In genomic region chr6:36852481-36853147, GRCh38 we compare ENCODE assay signal across 11 cellular contexts. TPM values are rescaled to one million over a fixed set of nuclear protein-coding genes. Genes with fewer than 3 reads are reported as not detected.
A peak's percentile ranks its signal among the peaks of the same experiment; 100 is the strongest.
DNase-seq lines count a peak whose midpoint lies in the region; ATAC-seq, FAIRE-seq and TF ChIP-seq lines count a peak whose summit lies in the region.
"Had no signal": no experiment of that assay in that cellular context is flagged by ENCODE, and none has a peak within 500 bp of the region (broad histone marks: within the 10 kb centered on the region; RNA-seq: fewer than 3 reads in every experiment).

No MANE protein-coding gene starts in this region.

- peaks cover 5% of the 10 kb centered on the region for H3K9me3 Mint-ChIP-seq in chondrocyte (ENCODE audit: low read depth)
- no peaks in the 10 kb centered on the region for H3K9me3 Mint-ChIP-seq in activated naive CD4-positive, alpha-beta T cell treated with anti-CD3 and anti-CD28 coated beads for 36 hours

- H2BK120ac ChIP-seq in mesendoderm (ENCODE audit: low read depth, low read length) = no peak overlapping the region

- no peak overlapping the region for H3K4me3 Mint-ChIP-seq in chondrocyte (ENCODE audit: unreplicated experiment)
- H3K4me3 Mint-ChIP-seq in activated naive CD4-positive, alpha-beta T cell treated with anti-CD3 and anti-CD28 coated beads for 36 hours = no peak overlapping the region

- no peak for DNase-seq in AG04450 (ENCODE audit: low read depth, low spot score)
- DNase-seq in HTR-8/SVneo (ENCODE audit: insufficient read length, low spot score) = peak; percentile 51
- no peak for DNase-seq in chondrocyte (ENCODE audit: low spot score)
- DNase-seq in mesendoderm = peak; percentile 62
- no peak for DNase-seq in stimulated activated naive CD8-positive, alpha-beta T cell treated with anti-CD3 and anti-CD28 coated beads, Interleukin-15, Interleukin-2, amounts not matched to agents 100 U/mL and 50 U/mL, for 24 hours
- DNase-seq in stimulated activated CD4-positive, alpha-beta T cell treated with anti-CD3 and anti-CD28 coated beads, Interleukin-1b, Interleukin-23, amount 100 ng/mL, for 48 hours = no peak
- DNase-seq in activated naive CD4-positive, alpha-beta T cell treated with anti-CD3 and anti-CD28 coated beads for 36 hours = no peak
- DNase-seq: amygdala, DMS 273 treated with DMSO at 0.1 percent for 48 hours had no signal

- no peak overlapping the region for H3K18ac ChIP-seq in mesendoderm (ENCODE audit: low read length)

- no peaks in the 10 kb centered on the region for H3K79me2 ChIP-seq in mesendoderm (ENCODE audit: control insufficient read depth, insufficient read depth, low read length)

- H3K9me3 ChIP-seq in AG04450 (ENCODE audit: control insufficient read depth, insufficient read depth, low read length) = peaks cover 8% of the 10 kb centered on the region

- peaks cover 6% of the 10 kb centered on the region for H3K4me1 ChIP-seq in mesendoderm (ENCODE audit: control insufficient read depth, low read depth, low read length)

- intact Hi-C loops in activated naive CD4-positive, alpha-beta T cell treated with anti-CD3 and anti-CD28 coated beads for 36 hours (cut with micrococcal nuclease) = loop anchor here (5.0 kb wide), 2 partner anchors 70 to 235 kb away; no protein-coding TSS in a partner anchor

- peaks cover 4% of the 10 kb centered on the region for H3K36me3 ChIP-seq in mesendoderm (ENCODE audit: control insufficient read depth, insufficient read depth, low read length)

- H3K4me1 Mint-ChIP-seq in chondrocyte (ENCODE audit: low read depth) = peaks cover 30% of the 10 kb centered on the region
- no peaks in the 10 kb centered on the region for H3K4me1 Mint-ChIP-seq in activated naive CD4-positive, alpha-beta T cell treated with anti-CD3 and anti-CD28 coated beads for 36 hours (ENCODE audit: low read depth)

- H3K23ac ChIP-seq in mesendoderm (ENCODE audit: low read length) = no peak overlapping the region

- ATAC-seq in stimulated activated naive CD8-positive, alpha-beta T cell treated with anti-CD3 and anti-CD28 coated beads, Interleukin-15, Interleukin-2, amounts not matched to agents 100 U/mL and 50 U/mL, for 24 hours = no peak
- no peak for ATAC-seq in GM18511 (IDR thresholded peaks at IDR 0.05; ENCODE audit: unreplicated experiment)

- peaks cover 4% of the 10 kb centered on the region for H3K79me1 ChIP-seq in mesendoderm (ENCODE audit: low read length)

- H3K27ac ChIP-seq in AG04450 (ENCODE audit: low read depth, low read length) (peak overlapping the region; percentile 68), mesendoderm (ENCODE audit: low read depth, low read length) (no peak overlapping the region)
- H3K27ac ChIP-seq: KMS-11 had no signal

- 0 out of 2 replicates have a peak, but pooled peaks have one; percentile 5 for TF ChIP-seq CTCF in AG04450 (IDR thresholded peaks at IDR 0.05; ENCODE audit: low read depth, low read length)
- peak; percentile 14 for TF ChIP-seq CTCF in chondrocyte (IDR thresholded peaks at IDR 0.05)

- H2BK15ac ChIP-seq in mesendoderm (replicated peaks; ENCODE audit: low read depth) = no peak overlapping the region

- H3K4me2 ChIP-seq in mesendoderm (ENCODE audit: low read length) = no peak overlapping the region
- H3K4me2 ChIP-seq: KMS-11 had no signal

- H3K27me3 ChIP-seq in AG04450 (ENCODE audit: control insufficient read depth, insufficient read depth, low read length) (no peaks in the 10 kb centered on the region), mesendoderm (ENCODE audit: insufficient read depth, low read length, poor library complexity) (no peaks in the 10 kb centered on the region)

- CTCF ChIA-PET in AG04450 (lab: Charles Lee) = interaction anchor here (0.7 to 6.2 kb wide), 18 partner anchors 8 to 358 kb away, joined by 3 to 57 read pairs (median 6); partner anchors contain the start of genes C6orf89 and PPIL1
- CTCF ChIA-PET in activated naive CD4-positive, alpha-beta T cell treated with anti-CD3 and anti-CD28 coated beads for 36 hours (lab: Charles Lee) = interaction anchor here (0.6 to 7.8 kb wide), 13 partner anchors 10 to 1220 kb away, joined by 3 to 60 read pairs (median 7); partner anchors contain the start of gene PPIL1

- no peak overlapping the region for H3K4ac ChIP-seq in mesendoderm (ENCODE audit: low read depth, low read length)

- peak overlapping the region; percentile 30 for H3K27ac Mint-ChIP-seq in chondrocyte (ENCODE audit: unreplicated experiment)
- no peak overlapping the region for H3K27ac Mint-ChIP-seq in activated naive CD4-positive, alpha-beta T cell treated with anti-CD3 and anti-CD28 coated beads for 36 hours

- FAIRE-seq in HTR-8/SVneo (lab: Jason Lieb, UNC) = no peak

- H4K5ac ChIP-seq in mesendoderm (ENCODE audit: low read length) = no peak overlapping the region

- H3K4me3 ChIP-seq in AG04450 (ENCODE audit: low read depth, low read length) (no peak overlapping the region), mesendoderm (ENCODE audit: low read length) (no peak overlapping the region)

- H2BK5ac ChIP-seq in mesendoderm (ENCODE audit: low read length) = no peak overlapping the region

- no peak overlapping the region for H3K56ac ChIP-seq in mesendoderm (ENCODE audit: low read length)

- H2AK5ac ChIP-seq in mesendoderm (ENCODE audit: low read length) = no peak overlapping the region

- no CpG with 5 or more reads among the region's 4 CpGs for WGBS in mesendoderm (ENCODE audit: extremely low coverage, insufficient coverage, low lambda C conversion rate)

- no peaks in the 10 kb centered on the region for H3K27me3 Mint-ChIP-seq in chondrocyte (ENCODE audit: low read depth)
- H3K27me3 Mint-ChIP-seq in activated naive CD4-positive, alpha-beta T cell treated with anti-CD3 and anti-CD28 coated beads for 36 hours (ENCODE audit: low read depth) = no peaks in the 10 kb centered on the region

- no peak overlapping the region for H3K9ac ChIP-seq in mesendoderm (ENCODE audit: low read length)
- H3K9ac ChIP-seq: KMS-11 had no signal

- POLR2A ChIA-PET in AG04450 (lab: Yijun Ruan, JAX) = interaction anchor here (0.6 to 1.4 kb wide), 3 partner anchors 12 to 131 kb away, joined by 3 to 4 read pairs (median 3); no protein-coding TSS in a partner anchor

- H3K36me3 Mint-ChIP-seq in chondrocyte (ENCODE audit: low read depth) = peaks cover 14% of the 10 kb centered on the region
- peaks cover 45% of the 10 kb centered on the region for H3K36me3 Mint-ChIP-seq in activated naive CD4-positive, alpha-beta T cell treated with anti-CD3 and anti-CD28 coated beads for 36 hours (ENCODE audit: low read depth)

- no peak overlapping the region for H4K8ac ChIP-seq in mesendoderm (ENCODE audit: low read depth, low read length)

RNA-seq across cellular contexts. Expression of gene CPNE5, which starts 13.4 kb away (rescaled TPM):
- 0.06 and 0.10 TPM in 2 replicates for polyA plus RNA-seq in AG04450 (2011; rRNA removed)
- 0.14 and 0.30 TPM in 2 replicates for polyA minus RNA-seq in AG04450 (2011; rRNA and poly(A)+ RNA removed)
- 0.18 TPM in 1 of 3 replicates, not detected in the others for total RNA-seq in chondrocyte
- polyA plus RNA-seq in mesendoderm (2013, experiment 1 of 2) = 0.10 TPM
- polyA plus RNA-seq in mesendoderm (2013, experiment 2 of 2) = 0.17 TPM
- 1 to 10 TPM; 1.2 to 1.7 TPM for total RNA-seq in activated naive CD4-positive, alpha-beta T cell treated with anti-CD3 and anti-CD28 coated beads for 36 hours

RNA-seq across cellular contexts. Expression of gene PPIL1, which starts 22.0 kb away (rescaled TPM):
- polyA plus RNA-seq in AG04450 (2011; rRNA removed) = 34.4 and 40.7 TPM in 2 replicates
- 26.2 and 29.5 TPM in 2 replicates for polyA minus RNA-seq in AG04450 (2011; rRNA and poly(A)+ RNA removed)
- 25.0 to 33.5 TPM (median 25.6 TPM) in 3 replicates for total RNA-seq in chondrocyte
- polyA plus RNA-seq in mesendoderm (2013, experiment 1 of 2) = 105 TPM
- 104 TPM for polyA plus RNA-seq in mesendoderm (2013, experiment 2 of 2)
- 10 to 100 TPM; 42.8 to 44.0 TPM for total RNA-seq in activated naive CD4-positive, alpha-beta T cell treated with anti-CD3 and anti-CD28 coated beads for 36 hours

RNA-seq across cellular contexts. Expression of gene C6orf89, which starts 33.1 kb away (rescaled TPM):
- 59.7 and 60.4 TPM in 2 replicates for polyA plus RNA-seq in AG04450 (2011; rRNA removed)
- polyA minus RNA-seq in AG04450 (2011; rRNA and poly(A)+ RNA removed) = 33.6 and 37.3 TPM in 2 replicates
- 56.1 to 76.9 TPM (median 57.4 TPM) in 3 replicates for total RNA-seq in chondrocyte
- polyA plus RNA-seq in mesendoderm (2013, experiment 1 of 2) = 7.4 TPM
- polyA plus RNA-seq in mesendoderm (2013, experiment 2 of 2) = 7.1 TPM
- total RNA-seq in activated naive CD4-positive, alpha-beta T cell treated with anti-CD3 and anti-CD28 coated beads for 36 hours = 10 to 100 TPM; 24.2 to 24.5 TPM

Comparison
In these comparisons a context has a peak if more than half of its experiments do, and no peak if none do; other contexts are left out.
1. DNase-seq: peak in HTR-8/SVneo (single experiment) and mesendoderm (single experiment); none in AG04450 (single experiment), chondrocyte (single experiment), stimulated activated naive CD8-positive, alpha-beta T cell treated with anti-CD3 and anti-CD28 coated beads, Interleukin-15, Interleukin-2, amounts not matched to agents 100 U/mL and 50 U/mL, for 24 hours (single experiment), stimulated activated CD4-positive, alpha-beta T cell treated with anti-CD3 and anti-CD28 coated beads, Interleukin-1b, Interleukin-23, amount 100 ng/mL, for 48 hours (single experiment) and activated naive CD4-positive, alpha-beta T cell treated with anti-CD3 and anti-CD28 coated beads for 36 hours (single experiment).